Comparison of ENCODE assay signal across 9 cellular contexts in genomic region chr11:125494601-125494986, GRCh38. TPM values are rescaled to one million over a fixed set of nuclear protein-coding genes. Genes with fewer than 3 reads are reported as not detected.
A peak's percentile ranks its signal among the peaks of the same experiment; 100 is the strongest.
DNase-seq lines count a peak whose midpoint lies in the region; ATAC-seq and TF ChIP-seq lines count a peak whose summit lies in the region.
"Had no signal": no experiment of that assay in that cellular context is flagged by ENCODE, and none has a peak within 500 bp of the region (broad histone marks: within the 10 kb centered on the region; RNA-seq: fewer than 3 reads in every experiment).

No MANE protein-coding gene starts in this region.

- intact Hi-C loops in heart left ventricle (cut with DNase I) (loop anchor here in 1 of 10 donors (10.0 kb wide), 1 partner anchor 130 kb away; the partner anchor contains the start of gene CHEK1), left cardiac atrium (cut with DNase I) (no loop called here), upper lobe of right lung (cut with DNase I) (no loop called here)

- H3K9ac ChIP-seq in mesenchymal stem cell (ENCODE audit: low read length) = peak overlapping the region; percentile 95

- H3K4me3 ChIP-seq in heart left ventricle (peak overlapping the region; percentile 18 to 85 (median 66)), cardiac fibroblast (replicated peaks in 1 of 2; ENCODE audit: low read depth in 2 of 2, low read length in 2 of 2) (peak overlapping the region; percentile 71 to 81), mesenchymal stem cell (ENCODE audit: insufficient read depth in 1 of 2, low read depth in 1 of 2, low read length in 2 of 2) (peak overlapping the region; percentile 67 to 86), upper lobe of right lung (peak overlapping the region; percentile 60)

- peaks cover 0 to 1% (median 0%) of the 10 kb centered on the region in 9 donors for H3K36me3 ChIP-seq in heart left ventricle
- H3K36me3 ChIP-seq in mesenchymal stem cell (ENCODE audit: control insufficient read depth in 1 of 2, insufficient read depth in 2 of 2, low read depth in 1 of 2, low read length in 2 of 2) = peaks cover 0 to 3% of the 10 kb centered on the region in 2 experiments
- no peaks in the 10 kb centered on the region for H3K36me3 ChIP-seq in upper lobe of right lung

- no peak overlapping the region for H4K8ac ChIP-seq in mesenchymal stem cell (ENCODE audit: low read length)

- H3K27ac ChIP-seq in heart left ventricle = peak overlapping the region in 1 of 12 donors; percentile 87
- H3K27ac ChIP-seq in mesenchymal stem cell (ENCODE audit: low read length, poor library complexity, severe bottlenecking) = no peak overlapping the region
- H3K27ac ChIP-seq in upper lobe of right lung = peak overlapping the region; percentile 51

- H3K4me1 ChIP-seq in heart left ventricle (peaks cover 0 to 19% (median 9%) of the 10 kb centered on the region in 12 donors), mesenchymal stem cell (ENCODE audit: control insufficient read depth, insufficient read depth, low read depth, low read length) (peaks cover 10% of the 10 kb centered on the region), upper lobe of right lung (peaks cover 17% of the 10 kb centered on the region)

- peak overlapping the region; percentile 69 for H3K4me2 ChIP-seq in mesenchymal stem cell (ENCODE audit: low read length, poor library complexity, severe bottlenecking)

- DNase-seq in heart left ventricle (no peak), left cardiac atrium (no peak), cardiac fibroblast (ENCODE audit: low read depth in 2 of 2) (no peak), mesenchymal stem cell (peak; percentile 5), upper lobe of right lung (no peak), AML-193 (lab: John Stamatoyannopoulos, UW) (no peak), medulla oblongata (ENCODE audit: extremely low spot score) (no peak)
- DNase-seq: DND-41 had no signal

- no peak overlapping the region for H2AK5ac ChIP-seq in mesenchymal stem cell (ENCODE audit: low read length, severe bottlenecking)

- H2BK120ac ChIP-seq in mesenchymal stem cell (ENCODE audit: low read depth, low read length) = no peak overlapping the region

- no peak overlapping the region for H3K14ac ChIP-seq in mesenchymal stem cell (ENCODE audit: low read length in 2 of 2)

- H3K23ac ChIP-seq in mesenchymal stem cell (ENCODE audit: low read length in 2 of 2) = no peak overlapping the region

- no peak overlapping the region for H4K91ac ChIP-seq in mesenchymal stem cell (ENCODE audit: low read length)

- no peak overlapping the region for H2BK15ac ChIP-seq in mesenchymal stem cell (ENCODE audit: low read depth, poor library complexity, severe bottlenecking)

- H3K4ac ChIP-seq in mesenchymal stem cell (ENCODE audit: low read depth in 1 of 2, low read length in 2 of 2) = no peak overlapping the region

- no peak for TF ChIP-seq CTCF in heart left ventricle (IDR thresholded peaks at IDR 0.05)
- no peak for TF ChIP-seq CTCF in cardiac fibroblast (IDR thresholded peaks at IDR 0.05; ENCODE audit: low read depth, low read length)
- no peak for TF ChIP-seq CTCF in upper lobe of right lung (IDR thresholded peaks at IDR 0.05)

- H3K79me1 ChIP-seq in mesenchymal stem cell (replicated peaks; ENCODE audit: low read length, poor library complexity, severe bottlenecking) = peaks cover 6% of the 10 kb centered on the region

- peak overlapping the region; percentile 11 for H2AFZ ChIP-seq in mesenchymal stem cell (ENCODE audit: low read depth, low read length)

- no peak overlapping the region for H2BK5ac ChIP-seq in mesenchymal stem cell (ENCODE audit: low read depth, low read length, poor library complexity, severe bottlenecking)

- WGBS in heart left ventricle, 4 donors = 30 to 44% (median 40%) methylated on average over 16 of the region's 16 CpGs
- whole genome bisulfite sequencing in mesenchymal stem cell = 9% methylated on average over 15 of the region's 16 CpGs

- peaks cover 0 to 46% (median 0%) of the 10 kb centered on the region in 9 donors for H3K27me3 ChIP-seq in heart left ventricle
- H3K27me3 ChIP-seq in mesenchymal stem cell (ENCODE audit: control insufficient read depth in 1 of 2, insufficient read depth in 1 of 2, low read length in 2 of 2) = no peaks in the 10 kb centered on the region
- peaks cover 10% of the 10 kb centered on the region for H3K27me3 ChIP-seq in upper lobe of right lung

- ATAC-seq in heart left ventricle (no peak), left cardiac atrium (no peak), upper lobe of right lung (no peak), GM19467 (IDR thresholded peaks at IDR 0.05; ENCODE audit: unreplicated experiment) (no peak)

- no peak overlapping the region for H3K18ac ChIP-seq in mesenchymal stem cell (ENCODE audit: low read depth in 1 of 2, low read length in 2 of 2)

- no peak for TF ChIP-seq POLR2A in heart left ventricle (IDR thresholded peaks at IDR 0.05)

- no peak overlapping the region for H2BK12ac ChIP-seq in mesenchymal stem cell (ENCODE audit: low read length in 2 of 2)

- no peaks in the 10 kb centered on the region for H3K9me3 ChIP-seq in heart left ventricle
- no peaks in the 10 kb centered on the region for H3K9me3 ChIP-seq in mesenchymal stem cell (ENCODE audit: control insufficient read depth, low read length)
- H3K9me3 ChIP-seq in upper lobe of right lung = no peaks in the 10 kb centered on the region

RNA-seq across cellular contexts. Expression of gene FEZ1, which starts 1.5 kb away (rescaled TPM):
- 10 to 100 TPM; 21.8 to 61.3 (median 50.7) TPM for total RNA-seq in heart left ventricle
- 10 to 100 TPM; 23.4 to 32.0 TPM for polyA plus RNA-seq in heart left ventricle
- total RNA-seq in left cardiac atrium = 10 to 100 TPM; 59.0 to 62.2 TPM
- 32.7 TPM for polyA plus RNA-seq in mesenchymal stem cell (2013, experiment 1 of 2)
- polyA plus RNA-seq in mesenchymal stem cell (2013, experiment 2 of 2) = 34.2 TPM
- 29.8 TPM for total RNA-seq in upper lobe of right lung
